1 cellular context compared by ENCODE assay signal in the genomic region with DNA sequence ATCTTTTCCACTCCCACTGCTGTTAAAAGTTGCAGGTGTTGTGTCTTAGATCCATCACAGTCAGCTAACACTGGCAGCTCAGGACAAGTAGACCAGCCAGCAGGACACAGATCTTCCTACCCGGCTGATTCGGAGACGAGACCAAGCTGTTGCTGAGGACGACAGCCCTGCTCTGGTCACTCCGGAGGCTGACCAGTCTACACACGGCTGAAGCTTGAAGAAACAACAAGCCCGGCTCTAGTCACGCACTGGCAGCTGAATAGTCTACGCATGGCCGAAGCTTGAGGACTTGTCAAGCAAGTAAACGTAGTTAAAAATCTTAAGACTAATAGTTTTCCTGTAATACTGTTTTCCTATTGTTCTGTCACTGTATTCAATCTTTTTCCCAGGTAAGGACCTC.
TF ChIP-seq lines count a peak whose summit lies in the region.

No MANE protein-coding gene starts in this region.

TF ChIP-seq in HepG2, 621 proteins besides CTCF, POLR2A, EP300 and RAD21:
- TF ChIP-seq ZBTB7B (CRISPR knock-in tag; IDR thresholded peaks at IDR 0.05), result no peak
- no peak for TF ChIP-seq HMG20A (CRISPR knock-in tag; IDR thresholded peaks at IDR 0.05; ENCODE audit: borderline replicate concordance)
- no peak for TF ChIP-seq MYC (CRISPR knock-in tag; IDR thresholded peaks at IDR 0.05; ENCODE audit: borderline replicate concordance)
- TF ChIP-seq ISX (CRISPR knock-in tag; conservative IDR thresholded peaks at IDR 0.05), result no peak
